In the genomic region with DNA sequence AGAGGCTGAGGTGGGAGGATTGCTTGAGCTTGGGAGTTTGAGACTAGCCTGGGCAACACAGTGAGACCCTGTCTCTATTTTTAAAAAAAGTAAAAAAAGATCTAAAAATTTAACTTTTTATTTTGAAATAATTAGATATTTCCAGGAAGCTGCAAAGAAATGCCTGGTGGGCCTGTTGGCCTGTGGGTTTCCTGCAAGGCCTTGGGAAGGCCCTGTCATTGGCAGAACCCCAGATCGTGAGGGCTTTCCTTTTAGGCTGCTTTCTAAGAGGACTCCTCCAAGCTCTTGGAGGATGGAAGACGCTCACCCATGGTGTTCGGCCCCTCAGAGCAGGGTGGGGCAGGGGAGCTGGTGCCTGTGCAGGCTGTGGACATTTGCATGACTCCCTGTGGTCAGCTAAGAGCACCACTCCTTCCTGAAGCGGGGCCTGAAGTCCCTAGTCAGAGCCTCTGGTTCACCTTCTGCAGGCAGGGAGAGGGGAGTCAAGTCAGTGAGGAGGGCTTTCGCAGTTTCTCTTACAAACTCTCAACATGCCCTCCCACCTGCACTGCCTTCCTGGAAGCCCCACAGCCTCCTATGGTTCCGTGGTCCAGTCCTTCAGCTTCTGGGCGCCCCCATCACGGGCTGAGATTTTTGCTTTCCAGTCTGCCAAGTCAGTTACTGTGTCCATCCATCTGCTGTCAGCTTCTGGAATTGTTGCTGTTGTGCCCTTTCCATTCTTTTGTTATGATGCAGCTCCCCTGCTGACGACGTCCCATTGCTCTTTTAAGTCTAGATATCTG, we compare ENCODE assay signal across 17 cellular contexts. TPM values are rescaled to one million over a fixed set of nuclear protein-coding genes. Genes with fewer than 3 reads are reported as not detected.
"Had no signal": no experiment of that assay in that cellular context is flagged by ENCODE, and none has a peak within 500 bp of the region (broad histone marks: within the 10 kb centered on the region; RNA-seq: fewer than 3 reads in every experiment).

No MANE protein-coding gene starts in this region.

- H3K9me3 ChIP-seq: ascending aorta, colonic mucosa, gastroesophageal sphincter, transverse colon had no signal

- DNase-seq: activated naive CD8-positive, alpha-beta T cell treated with anti-CD3 and anti-CD28 coated beads, Interleukin-2, amount 50 U/mL, for 24 hours; activated T-cell treated with anti-CD3 and anti-CD28 coated beads, Interleukin-2, amount 50 U/mL, for 48 hours; colonic mucosa; effector CD4-positive, alpha-beta T cell; hippocampal formation; kidney glomerular epithelial cell; stimulated activated CD4-positive, alpha-beta T cell treated with anti-CD3 and anti-CD28 coated beads, Interleukin-1b, Interleukin-23, amount 100 ng/mL, for 48 hours; T-helper 2 cell; transverse colon had no signal

- ATAC-seq: activated CD4-positive, CD25-positive, alpha-beta regulatory T cell treated with anti-CD3 and anti-CD28 coated beads, Interleukin-2, amount 50 U/mL, for 24 hours; activated naive CD8-positive, alpha-beta T cell treated with anti-CD3 and anti-CD28 coated beads, Interleukin-2, amount 50 U/mL, for 24 hours; gastroesophageal sphincter; stimulated activated memory B cell treated with anti-CD40 and anti-IgM and Interleukin-4, amounts not matched to agents 10 μg/mL and 1 μg/mL and 100 μg/mL, for 72 hours had no signal

- H3K4me3 ChIP-seq: ascending aorta, cardiac muscle cell, colonic mucosa, gastroesophageal sphincter, smooth muscle cell, transverse colon had no signal

- H3K27ac ChIP-seq: ascending aorta, cardiac muscle cell, colonic mucosa, gastroesophageal sphincter, transverse colon had no signal

- H3K36me3 ChIP-seq: ascending aorta, cardiac muscle cell, colonic mucosa, transverse colon had no signal

RNA-seq across cellular contexts. Expression of a gene that starts 6.6 kb away (rescaled TPM):
- total RNA-seq: ascending aorta, cardiac muscle cell, gastroesophageal sphincter, myocyte, subcutaneous adipose tissue had no signal
- polyA plus RNA-seq: cardiac muscle cell had no signal
